ENCODE assay signal across 1 cellular context in genomic region chr1:246565751-246566127, GRCh38.
TF ChIP-seq lines count a peak whose summit lies in the region.

No MANE protein-coding gene starts in this region.

TF ChIP-seq in H1, 55 proteins besides CTCF, POLR2A, EP300 and RAD21 (continued from another document):
- TF ChIP-seq CEBPB (IDR thresholded peaks at IDR 0.05; ENCODE audit: low read depth, low read length): peak; percentile 34; the same call in 1 of the 2 replicates
- TF ChIP-seq KDM4A (IDR thresholded peaks at IDR 0.05; ENCODE audit: low read depth, low read length, severe bottlenecking): peak; percentile 16
- no peak for TF ChIP-seq SP4 (IDR thresholded peaks at IDR 0.05; ENCODE audit: low read length)
- TF ChIP-seq JUND (IDR thresholded peaks at IDR 0.05; ENCODE audit: low read length): no peak
- no peak for TF ChIP-seq SRF (IDR thresholded peaks at IDR 0.05; ENCODE audit: low read depth, low read length)
- no peak for TF ChIP-seq POLR2AphosphoS5 (IDR thresholded peaks at IDR 0.05; ENCODE audit: low read depth, low read length)
- no peak for TF ChIP-seq SAP30 (IDR thresholded peaks at IDR 0.05; ENCODE audit: insufficient read depth, insufficient replicate concordance, low read length)
- no peak for TF ChIP-seq SP2 (IDR thresholded peaks at IDR 0.05; ENCODE audit: low read length)
- no peak for TF ChIP-seq RBBP5 (IDR thresholded peaks at IDR 0.05; ENCODE audit: borderline replicate concordance, low read depth, low read length)
- no peak; the same call in 1 of the 2 replicates for TF ChIP-seq PHF8 (conservative IDR thresholded peaks at IDR 0.05; ENCODE audit: low read depth, low read length)
- no peak for TF ChIP-seq GABPA (IDR thresholded peaks at IDR 0.05; ENCODE audit: borderline replicate concordance, insufficient read depth, low read length)
